11 cellular contexts compared by ENCODE assay signal in the genomic region with DNA sequence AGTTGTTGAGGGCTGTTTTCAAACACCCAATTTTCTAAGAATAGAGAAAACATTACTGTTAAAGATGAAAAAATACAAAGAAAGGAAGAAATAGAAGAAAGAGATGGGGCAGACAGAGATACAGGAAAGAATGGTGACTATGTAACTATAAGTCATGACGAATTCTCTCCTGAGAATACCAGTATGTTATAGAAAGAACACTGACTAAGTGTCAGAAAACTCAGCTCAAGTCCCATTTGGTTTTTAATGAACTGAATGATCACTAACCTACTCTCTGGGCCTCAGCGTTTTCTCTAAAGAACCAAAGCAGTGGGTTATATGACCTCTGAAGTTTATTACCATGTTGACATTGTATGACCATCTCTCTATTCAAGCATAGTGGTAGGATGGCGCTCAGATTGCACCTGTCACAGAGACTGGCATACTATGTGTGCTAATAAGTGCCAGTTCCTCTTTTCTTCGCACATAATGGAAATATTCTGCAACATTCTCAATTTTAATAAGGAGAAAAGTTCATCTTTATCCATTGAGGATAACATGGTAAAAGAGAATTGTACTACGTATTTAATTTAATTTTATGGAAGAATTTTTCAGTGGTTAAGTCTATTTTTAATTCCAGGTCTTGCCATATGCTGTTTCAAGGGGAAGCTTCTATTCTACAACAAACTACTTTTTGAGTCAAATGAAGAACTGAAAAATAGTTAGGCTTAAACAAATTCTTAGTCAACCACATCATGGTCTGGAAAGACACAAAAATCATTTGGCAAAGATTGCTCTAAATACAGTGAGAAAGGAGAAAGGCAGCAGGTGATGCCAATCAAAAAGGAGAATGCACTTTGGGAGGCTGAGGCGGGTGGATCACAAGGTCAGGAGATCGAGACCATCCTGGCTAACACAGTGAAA. TPM values are rescaled to one million over a fixed set of nuclear protein-coding genes. Genes with fewer than 3 reads are reported as not detected.
DNase-seq lines count a peak whose midpoint lies in the region; ATAC-seq and TF ChIP-seq lines count a peak whose summit lies in the region.
"Had no signal": no experiment of that assay in that cellular context is flagged by ENCODE, and none has a peak within 500 bp of the region (broad histone marks: within the 10 kb centered on the region; RNA-seq: fewer than 3 reads in every experiment).

No MANE protein-coding gene starts in this region.

- no peak for DNase-seq in activated naive CD4-positive, alpha-beta T cell treated with anti-CD3 and anti-CD28 coated beads, Interleukin-2, amount 50 U/mL, for 72 hours (ENCODE audit: low spot score in 2 of 2)
- no peak for DNase-seq in activated naive CD4-positive, alpha-beta T cell (lab: John Stamatoyannopoulos, UW)
- DNase-seq in upper lobe of right lung = no peak
- DNase-seq in DMS79 treated with DMSO at 0.1 percent for 48 hours (lab: John Stamatoyannopoulos, UW) = no peak
- DNase-seq in sigmoid colon = no peak
- no peak for DNase-seq in NCI-H2171 (lab: John Stamatoyannopoulos, UW)
- DNase-seq: NCI-H2081 had no signal

- TF ChIP-seq CTCF in upper lobe of right lung (IDR thresholded peaks at IDR 0.05) (no peak), sigmoid colon (IDR thresholded peaks at IDR 0.05) (no peak)

- H3K4me3 ChIP-seq in upper lobe of right lung (no peak overlapping the region), sigmoid colon (no peak overlapping the region)
- H3K4me3 ChIP-seq: BLaER1 treated with 17β-estradiol and CSF1 and Interleukin-3, amounts not matched to agents 10 nM and 100 nM; hepatocyte had no signal

- 70 to 81% methylated on average over 7 of the region's 7 CpGs for WGBS in sigmoid colon, 2 donors

- H3K27ac ChIP-seq in upper lobe of right lung = no peak overlapping the region
- no peak overlapping the region for H3K27ac ChIP-seq in sigmoid colon
- H3K27ac ChIP-seq: BLaER1 treated with 17β-estradiol and CSF1 and Interleukin-3, amounts not matched to agents 10 nM and 100 nM; hepatocyte had no signal

- peaks cover 0 to 20% of the 10 kb centered on the region in 2 donors for H3K9me3 Mint-ChIP-seq in activated naive CD4-positive, alpha-beta T cell treated with anti-CD3 and anti-CD28 coated beads, Interleukin-2, amount 50 U/mL, for 72 hours

- no peak for TF ChIP-seq POLR2A in sigmoid colon (IDR thresholded peaks at IDR 0.05)

- ATAC-seq in activated naive CD4-positive, alpha-beta T cell treated with anti-CD3 and anti-CD28 coated beads, Interleukin-2, amount 50 U/mL, for 72 hours = peak; percentile 19 to 62
- ATAC-seq in HG02642 (IDR thresholded peaks at IDR 0.05; ENCODE audit: poor library complexity, unreplicated experiment) (peak; percentile 71), HG03575 (IDR thresholded peaks at IDR 0.05; ENCODE audit: extremely low read depth, insufficient number of reproducible peaks, low FRiP score, unreplicated experiment) (peak; percentile 49), upper lobe of right lung (peak; percentile 10)

- TF ChIP-seq EP300 in sigmoid colon (IDR thresholded peaks at IDR 0.05) = no peak

- no peaks in the 10 kb centered on the region for H3K9me3 ChIP-seq in upper lobe of right lung
- no peaks in the 10 kb centered on the region for H3K9me3 ChIP-seq in sigmoid colon

- H3K4me1 ChIP-seq in upper lobe of right lung (no peaks in the 10 kb centered on the region), sigmoid colon (peaks cover 0 to 8% (median 4%) of the 10 kb centered on the region in 4 donors)

- no peaks in the 10 kb centered on the region for H3K27me3 ChIP-seq in upper lobe of right lung
- no peaks in the 10 kb centered on the region for H3K27me3 ChIP-seq in sigmoid colon
- H3K27me3 ChIP-seq: BLaER1 treated with 17β-estradiol and CSF1 and Interleukin-3, amounts not matched to agents 10 nM and 100 nM; hepatocyte had no signal

- H3K36me3 ChIP-seq in upper lobe of right lung = no peaks in the 10 kb centered on the region
- H3K36me3 ChIP-seq in sigmoid colon = no peaks in the 10 kb centered on the region
- H3K36me3 ChIP-seq: BLaER1 treated with 17β-estradiol and CSF1 and Interleukin-3, amounts not matched to agents 10 nM and 100 nM had no signal

- peaks cover 10 to 37% of the 10 kb centered on the region in 2 donors for H3K36me3 Mint-ChIP-seq in activated naive CD4-positive, alpha-beta T cell treated with anti-CD3 and anti-CD28 coated beads, Interleukin-2, amount 50 U/mL, for 72 hours

- peak overlapping the region; percentile 34 to 94 for H3K27ac Mint-ChIP-seq in activated naive CD4-positive, alpha-beta T cell treated with anti-CD3 and anti-CD28 coated beads, Interleukin-2, amount 50 U/mL, for 72 hours

- intact Hi-C loops in upper lobe of right lung (cut with DNase I) = loop anchor here (10.0 kb wide), 1 partner anchor 275 kb away; no protein-coding TSS in a partner anchor
- intact Hi-C loops in sigmoid colon (cut with DNase I) = loop anchor here (10.0 kb wide), 1 partner anchor 625 kb away; no protein-coding TSS in a partner anchor

RNA-seq across cellular contexts. Expression of a gene that starts 25.0 kb away (rescaled TPM):
- total RNA-seq in activated naive CD4-positive, alpha-beta T cell treated with anti-CD3 and anti-CD28 coated beads, Interleukin-2, amount 50 U/mL, for 72 hours = 100 to 1,000 TPM in 1 of 2 donors, 10 to 100 TPM in 1; 55.1 to 104 TPM
- total RNA-seq in upper lobe of right lung (21.3 TPM), sigmoid colon (10 to 100 TPM; 18.2 to 28.6 (median 23.5) TPM)
- polyA plus RNA-seq in sigmoid colon = 10 to 100 TPM; 12.6 to 17.8 (median 14.1) TPM

Comparison
In these comparisons a context has a peak if more than half of its experiments do, and no peak if none do; other contexts are left out.
1. ATAC-seq: peak in every context shown above with its lines; median percentile 71 in HG02642; 49 in HG03575; 40 in activated naive CD4-positive, alpha-beta T cell treated with anti-CD3 and anti-CD28 coated beads, Interleukin-2, amount 50 U/mL, for 72 hours; 10 in upper lobe of right lung.